Comparison of ENCODE assay signal across 1 cellular context in genomic region chr17:69761767-69762321, GRCh38.
TF ChIP-seq lines count a peak whose summit lies in the region.

No MANE protein-coding gene starts in this region.

TF ChIP-seq in HepG2, 621 proteins besides CTCF, POLR2A, EP300 and RAD21 (continued from another document):
- TF ChIP-seq HMGXB4 (CRISPR knock-in tag; IDR thresholded peaks at IDR 0.05; ENCODE audit: borderline replicate concordance in 1 of 2, low read depth in 1 of 2) (no peak), ZNF577 (CRISPR knock-in tag; IDR thresholded peaks at IDR 0.05; ENCODE audit: borderline replicate concordance, low read depth) (no peak)
